ENCODE assay signal across 1 cellular context in the genomic region with DNA sequence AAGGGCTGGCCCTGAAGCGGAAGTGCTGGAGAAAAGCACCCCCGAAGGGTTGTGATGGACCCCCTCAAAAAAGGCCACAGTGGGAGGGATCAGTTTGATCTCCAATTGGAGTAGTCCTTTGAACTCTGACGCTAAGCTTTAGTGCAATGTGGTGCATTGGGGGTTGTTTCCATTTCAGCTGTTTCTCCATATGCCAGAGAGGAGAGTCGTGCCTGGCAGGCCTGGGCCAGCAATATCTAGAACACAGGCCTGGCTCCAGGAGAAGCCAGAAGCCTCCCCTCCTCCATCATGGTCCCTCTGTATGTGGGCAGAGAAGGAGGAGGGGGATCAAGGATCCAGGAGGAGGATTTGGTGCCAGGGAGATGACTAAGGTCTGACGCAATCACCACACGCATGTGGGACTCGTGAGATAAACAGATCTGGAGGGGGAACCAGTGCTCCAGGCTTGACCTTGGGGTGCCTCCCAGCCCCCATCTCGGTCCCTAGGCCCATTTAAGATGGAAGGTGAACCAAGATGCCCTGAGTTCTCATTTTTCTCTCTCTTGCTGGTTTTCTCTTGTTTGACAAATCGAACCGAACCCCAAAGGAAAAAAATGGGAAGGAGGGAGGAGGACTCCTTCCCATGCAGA.
TF ChIP-seq lines count a peak whose summit lies in the region.

No MANE protein-coding gene starts in this region.

TF ChIP-seq in K562, 482 proteins besides CTCF, POLR2A, EP300 and RAD21 (continued from another document and continues in another):
- TF ChIP-seq ZNF175 (CRISPR knock-in tag; IDR thresholded peaks at IDR 0.05; ENCODE audit: low read depth), result peak; percentile 89
- TF ChIP-seq CAMTA2 (CRISPR knock-in tag; conservative IDR thresholded peaks at IDR 0.05), result no peak
- no peak for TF ChIP-seq PHB2 (IDR thresholded peaks at IDR 0.05; ENCODE audit: low read depth)
- TF ChIP-seq, protein P1, sequence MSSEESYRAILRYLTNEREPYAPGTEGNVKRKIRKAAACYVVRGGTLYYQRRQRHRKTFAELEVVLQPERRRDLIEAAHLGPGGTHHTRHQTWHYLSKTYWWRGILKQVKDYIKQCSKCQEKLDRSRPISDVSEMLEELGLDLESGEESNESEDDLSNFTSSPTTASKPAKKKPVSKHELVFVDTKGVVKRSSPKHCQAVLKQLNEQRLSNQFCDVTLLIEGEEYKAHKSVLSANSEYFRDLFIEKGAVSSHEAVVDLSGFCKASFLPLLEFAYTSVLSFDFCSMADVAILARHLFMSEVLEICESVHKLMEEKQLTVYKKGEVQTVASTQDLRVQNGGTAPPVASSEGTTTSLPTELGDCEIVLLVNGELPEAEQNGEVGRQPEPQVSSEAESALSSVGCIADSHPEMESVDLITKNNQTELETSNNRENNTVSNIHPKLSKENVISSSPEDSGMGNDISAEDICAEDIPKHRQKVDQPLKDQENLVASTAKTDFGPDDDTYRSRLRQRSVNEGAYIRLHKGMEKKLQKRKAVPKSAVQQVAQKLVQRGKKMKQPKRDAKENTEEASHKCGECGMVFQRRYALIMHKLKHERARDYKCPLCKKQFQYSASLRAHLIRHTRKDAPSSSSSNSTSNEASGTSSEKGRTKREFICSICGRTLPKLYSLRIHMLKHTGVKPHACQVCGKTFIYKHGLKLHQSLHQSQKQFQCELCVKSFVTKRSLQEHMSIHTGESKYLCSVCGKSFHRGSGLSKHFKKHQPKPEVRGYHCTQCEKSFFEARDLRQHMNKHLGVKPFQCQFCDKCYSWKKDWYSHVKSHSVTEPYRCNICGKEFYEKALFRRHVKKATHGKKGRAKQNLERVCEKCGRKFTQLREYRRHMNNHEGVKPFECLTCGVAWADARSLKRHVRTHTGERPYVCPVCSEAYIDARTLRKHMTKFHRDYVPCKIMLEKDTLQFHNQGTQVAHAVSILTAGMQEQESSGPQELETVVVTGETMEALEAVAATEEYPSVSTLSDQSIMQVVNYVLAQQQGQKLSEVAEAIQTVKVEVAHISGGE (CRISPR knock-in tag; IDR thresholded peaks at IDR 0.05), result peak in 1 of 3 experiments; percentile 49; a peak in 1 of 6 replicates
- TF ChIP-seq ESRRA (IDR thresholded peaks at IDR 0.05; ENCODE audit: borderline replicate concordance, low read depth), result peak; percentile 90
- TF ChIP-seq, protein P2, sequence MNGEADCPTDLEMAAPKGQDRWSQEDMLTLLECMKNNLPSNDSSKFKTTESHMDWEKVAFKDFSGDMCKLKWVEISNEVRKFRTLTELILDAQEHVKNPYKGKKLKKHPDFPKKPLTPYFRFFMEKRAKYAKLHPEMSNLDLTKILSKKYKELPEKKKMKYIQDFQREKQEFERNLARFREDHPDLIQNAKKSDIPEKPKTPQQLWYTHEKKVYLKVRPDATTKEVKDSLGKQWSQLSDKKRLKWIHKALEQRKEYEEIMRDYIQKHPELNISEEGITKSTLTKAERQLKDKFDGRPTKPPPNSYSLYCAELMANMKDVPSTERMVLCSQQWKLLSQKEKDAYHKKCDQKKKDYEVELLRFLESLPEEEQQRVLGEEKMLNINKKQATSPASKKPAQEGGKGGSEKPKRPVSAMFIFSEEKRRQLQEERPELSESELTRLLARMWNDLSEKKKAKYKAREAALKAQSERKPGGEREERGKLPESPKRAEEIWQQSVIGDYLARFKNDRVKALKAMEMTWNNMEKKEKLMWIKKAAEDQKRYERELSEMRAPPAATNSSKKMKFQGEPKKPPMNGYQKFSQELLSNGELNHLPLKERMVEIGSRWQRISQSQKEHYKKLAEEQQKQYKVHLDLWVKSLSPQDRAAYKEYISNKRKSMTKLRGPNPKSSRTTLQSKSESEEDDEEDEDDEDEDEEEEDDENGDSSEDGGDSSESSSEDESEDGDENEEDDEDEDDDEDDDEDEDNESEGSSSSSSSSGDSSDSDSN (IDR thresholded peaks at IDR 0.05; ENCODE audit: borderline replicate concordance in 1 of 2, low read depth in 2 of 2, low read length in 2 of 2), result no peak
- TF ChIP-seq ZNF668 (CRISPR knock-in tag; IDR thresholded peaks at IDR 0.05), result no peak
- no peak for TF ChIP-seq PHF21A (IDR thresholded peaks at IDR 0.05; ENCODE audit: borderline replicate concordance, low read depth)
- TF ChIP-seq ZNF77 (CRISPR knock-in tag; IDR thresholded peaks at IDR 0.05), result no peak
- TF ChIP-seq, protein P3, sequence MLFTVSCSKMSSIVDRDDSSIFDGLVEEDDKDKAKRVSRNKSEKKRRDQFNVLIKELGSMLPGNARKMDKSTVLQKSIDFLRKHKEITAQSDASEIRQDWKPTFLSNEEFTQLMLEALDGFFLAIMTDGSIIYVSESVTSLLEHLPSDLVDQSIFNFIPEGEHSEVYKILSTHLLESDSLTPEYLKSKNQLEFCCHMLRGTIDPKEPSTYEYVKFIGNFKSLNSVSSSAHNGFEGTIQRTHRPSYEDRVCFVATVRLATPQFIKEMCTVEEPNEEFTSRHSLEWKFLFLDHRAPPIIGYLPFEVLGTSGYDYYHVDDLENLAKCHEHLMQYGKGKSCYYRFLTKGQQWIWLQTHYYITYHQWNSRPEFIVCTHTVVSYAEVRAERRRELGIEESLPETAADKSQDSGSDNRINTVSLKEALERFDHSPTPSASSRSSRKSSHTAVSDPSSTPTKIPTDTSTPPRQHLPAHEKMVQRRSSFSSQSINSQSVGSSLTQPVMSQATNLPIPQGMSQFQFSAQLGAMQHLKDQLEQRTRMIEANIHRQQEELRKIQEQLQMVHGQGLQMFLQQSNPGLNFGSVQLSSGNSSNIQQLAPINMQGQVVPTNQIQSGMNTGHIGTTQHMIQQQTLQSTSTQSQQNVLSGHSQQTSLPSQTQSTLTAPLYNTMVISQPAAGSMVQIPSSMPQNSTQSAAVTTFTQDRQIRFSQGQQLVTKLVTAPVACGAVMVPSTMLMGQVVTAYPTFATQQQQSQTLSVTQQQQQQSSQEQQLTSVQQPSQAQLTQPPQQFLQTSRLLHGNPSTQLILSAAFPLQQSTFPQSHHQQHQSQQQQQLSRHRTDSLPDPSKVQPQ (CRISPR knock-in tag; IDR thresholded peaks at IDR 0.05; ENCODE audit: borderline replicate concordance), result no peak
- TF ChIP-seq, protein P4, sequence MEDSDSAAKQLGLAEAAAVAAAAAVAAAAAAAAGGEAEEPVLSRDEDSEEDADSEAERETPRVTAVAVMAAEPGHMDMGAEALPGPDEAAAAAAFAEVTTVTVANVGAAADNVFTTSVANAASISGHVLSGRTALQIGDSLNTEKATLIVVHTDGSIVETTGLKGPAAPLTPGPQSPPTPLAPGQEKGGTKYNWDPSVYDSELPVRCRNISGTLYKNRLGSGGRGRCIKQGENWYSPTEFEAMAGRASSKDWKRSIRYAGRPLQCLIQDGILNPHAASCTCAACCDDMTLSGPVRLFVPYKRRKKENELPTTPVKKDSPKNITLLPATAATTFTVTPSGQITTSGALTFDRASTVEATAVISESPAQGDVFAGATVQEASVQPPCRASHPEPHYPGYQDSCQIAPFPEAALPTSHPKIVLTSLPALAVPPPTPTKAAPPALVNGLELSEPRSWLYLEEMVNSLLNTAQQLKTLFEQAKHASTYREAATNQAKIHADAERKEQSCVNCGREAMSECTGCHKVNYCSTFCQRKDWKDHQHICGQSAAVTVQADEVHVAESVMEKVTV (CRISPR knock-in tag; IDR thresholded peaks at IDR 0.05), result 0 out of 2 replicates have a peak, but pooled peaks have one; percentile 6
- TF ChIP-seq ZNF436 (CRISPR knock-in tag; IDR thresholded peaks at IDR 0.05), result no peak
- TF ChIP-seq, protein P5, sequence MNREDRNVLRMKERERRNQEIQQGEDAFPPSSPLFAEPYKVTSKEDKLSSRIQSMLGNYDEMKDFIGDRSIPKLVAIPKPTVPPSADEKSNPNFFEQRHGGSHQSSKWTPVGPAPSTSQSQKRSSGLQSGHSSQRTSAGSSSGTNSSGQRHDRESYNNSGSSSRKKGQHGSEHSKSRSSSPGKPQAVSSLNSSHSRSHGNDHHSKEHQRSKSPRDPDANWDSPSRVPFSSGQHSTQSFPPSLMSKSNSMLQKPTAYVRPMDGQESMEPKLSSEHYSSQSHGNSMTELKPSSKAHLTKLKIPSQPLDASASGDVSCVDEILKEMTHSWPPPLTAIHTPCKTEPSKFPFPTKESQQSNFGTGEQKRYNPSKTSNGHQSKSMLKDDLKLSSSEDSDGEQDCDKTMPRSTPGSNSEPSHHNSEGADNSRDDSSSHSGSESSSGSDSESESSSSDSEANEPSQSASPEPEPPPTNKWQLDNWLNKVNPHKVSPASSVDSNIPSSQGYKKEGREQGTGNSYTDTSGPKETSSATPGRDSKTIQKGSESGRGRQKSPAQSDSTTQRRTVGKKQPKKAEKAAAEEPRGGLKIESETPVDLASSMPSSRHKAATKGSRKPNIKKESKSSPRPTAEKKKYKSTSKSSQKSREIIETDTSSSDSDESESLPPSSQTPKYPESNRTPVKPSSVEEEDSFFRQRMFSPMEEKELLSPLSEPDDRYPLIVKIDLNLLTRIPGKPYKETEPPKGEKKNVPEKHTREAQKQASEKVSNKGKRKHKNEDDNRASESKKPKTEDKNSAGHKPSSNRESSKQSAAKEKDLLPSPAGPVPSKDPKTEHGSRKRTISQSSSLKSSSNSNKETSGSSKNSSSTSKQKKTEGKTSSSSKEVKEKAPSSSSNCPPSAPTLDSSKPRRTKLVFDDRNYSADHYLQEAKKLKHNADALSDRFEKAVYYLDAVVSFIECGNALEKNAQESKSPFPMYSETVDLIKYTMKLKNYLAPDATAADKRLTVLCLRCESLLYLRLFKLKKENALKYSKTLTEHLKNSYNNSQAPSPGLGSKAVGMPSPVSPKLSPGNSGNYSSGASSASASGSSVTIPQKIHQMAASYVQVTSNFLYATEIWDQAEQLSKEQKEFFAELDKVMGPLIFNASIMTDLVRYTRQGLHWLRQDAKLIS (CRISPR knock-in tag; IDR thresholded peaks at IDR 0.05), result no peak; the same call in 1 of the 2 replicates
- TF ChIP-seq, protein P6, sequence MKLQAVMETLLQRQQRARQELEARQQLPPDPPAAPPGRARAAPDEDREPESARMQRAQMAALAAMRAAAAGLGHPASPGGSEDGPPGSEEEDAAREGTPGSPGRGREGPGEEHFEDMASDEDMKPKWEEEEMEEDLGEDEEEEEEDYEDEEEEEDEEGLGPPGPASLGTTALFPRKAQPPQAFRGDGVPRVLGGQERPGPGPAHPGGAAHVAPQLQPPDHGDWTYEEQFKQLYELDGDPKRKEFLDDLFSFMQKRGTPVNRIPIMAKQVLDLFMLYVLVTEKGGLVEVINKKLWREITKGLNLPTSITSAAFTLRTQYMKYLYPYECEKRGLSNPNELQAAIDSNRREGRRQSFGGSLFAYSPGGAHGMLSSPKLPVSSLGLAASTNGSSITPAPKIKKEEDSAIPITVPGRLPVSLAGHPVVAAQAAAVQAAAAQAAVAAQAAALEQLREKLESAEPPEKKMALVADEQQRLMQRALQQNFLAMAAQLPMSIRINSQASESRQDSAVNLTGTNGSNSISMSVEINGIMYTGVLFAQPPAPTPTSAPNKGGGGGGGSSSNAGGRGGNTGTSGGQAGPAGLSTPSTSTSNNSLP (IDR thresholded peaks at IDR 0.05; ENCODE audit: borderline replicate concordance, low read depth, low read length), result no peak
- peak; percentile 62 for TF ChIP-seq SOX6 (IDR thresholded peaks at IDR 0.05)
- peak; percentile 45; the same call in 1 of the 2 replicates for TF ChIP-seq HDAC2 (IDR thresholded peaks at IDR 0.05)
- TF ChIP-seq, protein P7, sequence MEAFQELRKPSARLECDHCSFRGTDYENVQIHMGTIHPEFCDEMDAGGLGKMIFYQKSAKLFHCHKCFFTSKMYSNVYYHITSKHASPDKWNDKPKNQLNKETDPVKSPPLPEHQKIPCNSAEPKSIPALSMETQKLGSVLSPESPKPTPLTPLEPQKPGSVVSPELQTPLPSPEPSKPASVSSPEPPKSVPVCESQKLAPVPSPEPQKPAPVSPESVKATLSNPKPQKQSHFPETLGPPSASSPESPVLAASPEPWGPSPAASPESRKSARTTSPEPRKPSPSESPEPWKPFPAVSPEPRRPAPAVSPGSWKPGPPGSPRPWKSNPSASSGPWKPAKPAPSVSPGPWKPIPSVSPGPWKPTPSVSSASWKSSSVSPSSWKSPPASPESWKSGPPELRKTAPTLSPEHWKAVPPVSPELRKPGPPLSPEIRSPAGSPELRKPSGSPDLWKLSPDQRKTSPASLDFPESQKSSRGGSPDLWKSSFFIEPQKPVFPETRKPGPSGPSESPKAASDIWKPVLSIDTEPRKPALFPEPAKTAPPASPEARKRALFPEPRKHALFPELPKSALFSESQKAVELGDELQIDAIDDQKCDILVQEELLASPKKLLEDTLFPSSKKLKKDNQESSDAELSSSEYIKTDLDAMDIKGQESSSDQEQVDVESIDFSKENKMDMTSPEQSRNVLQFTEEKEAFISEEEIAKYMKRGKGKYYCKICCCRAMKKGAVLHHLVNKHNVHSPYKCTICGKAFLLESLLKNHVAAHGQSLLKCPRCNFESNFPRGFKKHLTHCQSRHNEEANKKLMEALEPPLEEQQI (IDR thresholded peaks at IDR 0.05), result 0 out of 2 replicates have a peak, but pooled peaks have one; percentile 24
- TF ChIP-seq GATAD2B (IDR thresholded peaks at IDR 0.05; ENCODE audit: borderline replicate concordance), result 0 out of 2 replicates have a peak, but pooled peaks have one; percentile 22
- TF ChIP-seq ZNF24 (IDR thresholded peaks at IDR 0.05), result peak; percentile 65; the same call in 1 of the 2 replicates
- TF ChIP-seq KHSRP (IDR thresholded peaks at IDR 0.05), result no peak
- TF ChIP-seq KLF16 (IDR thresholded peaks at IDR 0.05), result peak; percentile 69
- TF ChIP-seq ZBTB1 (CRISPR knock-in tag; IDR thresholded peaks at IDR 0.05; ENCODE audit: borderline replicate concordance, low read depth), result no peak
- TF ChIP-seq, protein P8, sequence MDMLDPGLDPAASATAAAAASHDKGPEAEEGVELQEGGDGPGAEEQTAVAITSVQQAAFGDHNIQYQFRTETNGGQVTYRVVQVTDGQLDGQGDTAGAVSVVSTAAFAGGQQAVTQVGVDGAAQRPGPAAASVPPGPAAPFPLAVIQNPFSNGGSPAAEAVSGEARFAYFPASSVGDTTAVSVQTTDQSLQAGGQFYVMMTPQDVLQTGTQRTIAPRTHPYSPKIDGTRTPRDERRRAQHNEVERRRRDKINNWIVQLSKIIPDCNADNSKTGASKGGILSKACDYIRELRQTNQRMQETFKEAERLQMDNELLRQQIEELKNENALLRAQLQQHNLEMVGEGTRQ (CRISPR knock-in tag; IDR thresholded peaks at IDR 0.05), result no peak
- TF ChIP-seq NBN (IDR thresholded peaks at IDR 0.05; ENCODE audit: low read depth), result no peak
- TF ChIP-seq HMGN3 (IDR thresholded peaks at IDR 0.05; ENCODE audit: borderline replicate concordance, extremely low read depth, insufficient read length, low read depth, low read length), result no peak
- peak; percentile 7; the same call in 1 of the 2 replicates for TF ChIP-seq STAT5A (IDR thresholded peaks at IDR 0.05; ENCODE audit: borderline replicate concordance, low read length)
- no peak for TF ChIP-seq KAT7 (CRISPR knock-in tag; IDR thresholded peaks at IDR 0.05; ENCODE audit: borderline replicate concordance)
- TF ChIP-seq NELFE (IDR thresholded peaks at IDR 0.05; ENCODE audit: insufficient read depth, insufficient read length), result no peak
- TF ChIP-seq, protein P9, sequence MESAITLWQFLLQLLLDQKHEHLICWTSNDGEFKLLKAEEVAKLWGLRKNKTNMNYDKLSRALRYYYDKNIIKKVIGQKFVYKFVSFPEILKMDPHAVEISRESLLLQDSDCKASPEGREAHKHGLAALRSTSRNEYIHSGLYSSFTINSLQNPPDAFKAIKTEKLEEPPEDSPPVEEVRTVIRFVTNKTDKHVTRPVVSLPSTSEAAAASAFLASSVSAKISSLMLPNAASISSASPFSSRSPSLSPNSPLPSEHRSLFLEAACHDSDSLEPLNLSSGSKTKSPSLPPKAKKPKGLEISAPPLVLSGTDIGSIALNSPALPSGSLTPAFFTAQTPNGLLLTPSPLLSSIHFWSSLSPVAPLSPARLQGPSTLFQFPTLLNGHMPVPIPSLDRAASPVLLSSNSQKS (CRISPR knock-in tag; IDR thresholded peaks at IDR 0.05), result no peak
